27 cellular contexts compared by ENCODE assay signal in the genomic region with DNA sequence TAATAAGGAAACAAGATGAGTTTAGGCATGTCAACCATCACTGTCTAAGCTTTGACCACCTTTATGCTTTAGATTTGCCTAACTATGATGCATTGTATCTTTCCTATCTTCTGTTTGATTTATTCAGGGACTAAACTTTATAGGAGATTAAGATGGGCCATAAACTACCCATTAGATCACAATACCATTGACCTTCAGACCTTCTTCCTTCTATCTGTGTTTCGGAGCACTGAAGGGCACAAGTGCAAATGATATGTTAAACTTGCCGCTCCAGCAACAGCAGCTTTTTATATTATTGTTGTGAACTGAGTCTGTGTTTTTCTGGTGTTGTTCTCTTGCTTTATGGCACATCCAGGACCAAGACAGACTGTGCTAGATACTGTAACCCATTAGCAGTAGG.
"Had no signal": no experiment of that assay in that cellular context is flagged by ENCODE, and none has a peak within 500 bp of the region (broad histone marks: within the 10 kb centered on the region; RNA-seq: fewer than 3 reads in every experiment).

No MANE protein-coding gene starts in this region.

- H3K36me3 ChIP-seq: stomach, suprapubic skin, thoracic aorta, thyroid gland, tibial artery, tibial nerve, transverse colon, upper lobe of left lung, upper lobe of right lung, uterus, vagina had no signal

- H3K27me3 ChIP-seq: stomach, suprapubic skin, testis, thyroid gland, tibial artery, tibial nerve, transverse colon, upper lobe of left lung, upper lobe of right lung, uterus, vagina had no signal

- H3K9me3 ChIP-seq: stomach, suprapubic skin, testis, thoracic aorta, thyroid gland, tibial artery, tibial nerve, transverse colon, upper lobe of left lung, upper lobe of right lung, uterus, vagina had no signal

- H3K4me3 ChIP-seq: stomach, suprapubic skin, testis, thoracic aorta, thyroid gland, tibial artery, tibial nerve, transverse colon, upper lobe of left lung, upper lobe of right lung, uterus, vagina had no signal

- FAIRE-seq: urothelium cell line had no signal

- H3K27ac ChIP-seq: stomach, suprapubic skin, testis, thoracic aorta, thyroid gland, tibial artery, tibial nerve, transverse colon, upper lobe of left lung, upper lobe of right lung, uterus, vagina had no signal

- ATAC-seq: stimulated activated effector memory CD8-positive, alpha-beta T cell treated with anti-CD3 and anti-CD28 coated beads, Interleukin-12 subunit alpha, Interleukin-12 subunit beta, amount 100 ng/mL, for 72 hours; stimulated activated memory B cell treated with anti-CD40 and anti-IgM and Interleukin-4, amounts not matched to agents 10 μg/mL and 1 μg/mL and 100 μg/mL, for 72 hours; stimulated activated naive B cell treated with anti-CD40 and anti-IgM and Interleukin-4, amounts not matched to agents 10 μg/mL and 1 μg/mL and 100 μg/mL, for 72 hours; stimulated activated naive CD8-positive, alpha-beta T cell treated with anti-CD3 and anti-CD28 coated beads, Interleukin-15, amount 100 ng/mL, for 72 hours; stimulated activated naive CD8-positive, alpha-beta T cell treated with anti-CD3 and anti-CD28 coated beads, Interleukin-15, Interleukin-2, amounts not matched to agents 100 U/mL and 50 U/mL, for 24 hours; upper lobe of right lung had no signal

- H3K4me1 ChIP-seq: stomach, suprapubic skin, testis, thyroid gland, tibial artery, tibial nerve, transverse colon, upper lobe of left lung, upper lobe of right lung, uterus, vagina had no signal

- DNase-seq: stimulated activated CD4-positive, alpha-beta T cell treated with anti-CD3 and anti-CD28 coated beads, Interleukin-2, amount 100 ng/mL, for 48 hours; stimulated activated CD4-positive, alpha-beta T cell treated with anti-CD3 and anti-CD28 coated beads, Interleukin-4, amount 100 ng/mL, for 1 hour; stimulated activated CD4-positive, alpha-beta T cell treated with anti-CD3 and anti-CD28 coated beads, Interleukin-4, amount 100 ng/mL, for 24 hours; stimulated activated CD4-positive, alpha-beta T cell treated with anti-CD3 and anti-CD28 coated beads, Interleukin-4, amount 100 ng/mL, for 4 hours; stimulated activated CD8-positive, alpha-beta memory T cell treated with anti-CD3 and anti-CD28 coated beads, Interleukin-4, amount 100 ng/mL, for 48 hours; stimulated activated naive B cell treated with anti-CD40 and anti-IgM and Interleukin-4, amounts not matched to agents 10 μg/mL and 1 μg/mL and 100 μg/mL, for 72 hours; stimulated activated naive CD4-positive, alpha-beta T cell; stimulated activated naive CD4-positive, alpha-beta T cell treated with Interleukin-2 at 50 U/mL for 16 hours; stimulated activated naive CD8-positive, alpha-beta T cell treated with anti-CD3 and anti-CD28 coated beads, Interleukin-15, amount 100 ng/mL, for 72 hours; stimulated activated naive CD8-positive, alpha-beta T cell treated with anti-CD3 and anti-CD28 coated beads, Interleukin-15, Interleukin-2, amounts not matched to agents 100 U/mL and 50 U/mL, for 24 hours; stomach; substantia nigra; testis; thyroid gland; tibial artery; transverse colon; trophoblast cell; upper lobe of left lung; upper lobe of right lung; uterus had no signal
